Comparison of ENCODE assay signal across 8 cellular contexts in genomic region chr1:153805929-153806750, GRCh38. TPM values are rescaled to one million over a fixed set of nuclear protein-coding genes. Genes with fewer than 3 reads are reported as not detected.
DNase-seq lines count a peak whose midpoint lies in the region; ATAC-seq, FAIRE-seq and TF ChIP-seq lines count a peak whose summit lies in the region.

No MANE protein-coding gene starts in this region.

- H3K27ac ChIP-seq in A673 (ENCODE audit: low read depth, low read length, poor library complexity, severe bottlenecking) (peak overlapping the region; percentile 55), GM23338 (ENCODE audit: low read depth) (peak overlapping the region; percentile 72), lower lobe of right lung (peak overlapping the region; percentile 58), hepatocyte (no peak overlapping the region)

- no peak overlapping the region for H3K4me3 Mint-ChIP-seq in GM23338
- no peak overlapping the region for H3K4me3 Mint-ChIP-seq in activated CD4-positive, alpha-beta memory T cell treated with anti-CD3 and anti-CD28 coated beads for 36 hours

- H3K27me3 Mint-ChIP-seq in GM23338 (ENCODE audit: insufficient read depth, low read depth, poor library complexity) = peaks cover 6% of the 10 kb centered on the region
- H3K27me3 Mint-ChIP-seq in activated CD4-positive, alpha-beta memory T cell treated with anti-CD3 and anti-CD28 coated beads for 36 hours = no peaks in the 10 kb centered on the region

- H4K20me1 ChIP-seq in GM23338 (replicated peaks; ENCODE audit: insufficient read depth) (no peaks in the 10 kb centered on the region; the same call in 1 of the 2 replicates), hepatocyte (ENCODE audit: insufficient read depth, poor library complexity, severe bottlenecking) (no peaks in the 10 kb centered on the region)

- H3K36me3 ChIP-seq in A673 (ENCODE audit: insufficient read depth, low read length, poor library complexity, severe bottlenecking) = peaks cover 29% of the 10 kb centered on the region
- peaks cover 11% of the 10 kb centered on the region for H3K36me3 ChIP-seq in GM23338 (ENCODE audit: insufficient read depth)
- H3K36me3 ChIP-seq in lower lobe of right lung = peaks cover 48% of the 10 kb centered on the region
- H3K36me3 ChIP-seq in hepatocyte (replicated peaks; ENCODE audit: insufficient read depth, low read depth) = no peaks in the 10 kb centered on the region

- FAIRE-seq in GM19239 (lab: Jason Lieb, UNC) = no peak

- no peak overlapping the region for H3K4me2 ChIP-seq in GM23338
- H3K4me2 ChIP-seq in hepatocyte = no peak overlapping the region

- H3K9me3 ChIP-seq in A673 (ENCODE audit: low read depth, low read length, poor library complexity, severe bottlenecking) = no peaks in the 10 kb centered on the region
- no peaks in the 10 kb centered on the region for H3K9me3 ChIP-seq in lower lobe of right lung
- H3K9me3 ChIP-seq in hepatocyte (ENCODE audit: low read depth) = no peaks in the 10 kb centered on the region

- WGBS in hepatocyte (ENCODE audit: low lambda C conversion rate, missing lambda C conversion rate) = 83% methylated on average over 7 of the region's 9 CpGs

- CTCF ChIA-PET in A673 (lab: Charles Lee) = no interaction called here
- CTCF ChIA-PET in activated CD4-positive, alpha-beta memory T cell treated with anti-CD3 and anti-CD28 coated beads for 36 hours (lab: Charles Lee) = interaction anchor here (0.8 to 2.3 kb wide), 4 partner anchors 9 to 140 kb away, joined by 3 to 7 read pairs (median 5); partner anchors contain the start of gene DENND4B

- H3F3A ChIP-seq in GM23338 (replicated peaks; ENCODE audit: low read depth) = peaks cover 5% of the 10 kb centered on the region; the same call in 1 of the 2 replicates

- peaks cover 7% of the 10 kb centered on the region for H3K4me1 ChIP-seq in A673 (ENCODE audit: insufficient read depth, low read length, poor library complexity, severe bottlenecking)
- peaks cover 7% of the 10 kb centered on the region; the same call in 1 of the 2 replicates for H3K4me1 ChIP-seq in GM23338 (ENCODE audit: insufficient read depth)
- peaks cover 37% of the 10 kb centered on the region for H3K4me1 ChIP-seq in lower lobe of right lung
- no peaks in the 10 kb centered on the region for H3K4me1 ChIP-seq in hepatocyte (ENCODE audit: insufficient read depth)

- no peaks in the 10 kb centered on the region for H3K9me3 Mint-ChIP-seq in GM23338
- H3K9me3 Mint-ChIP-seq in activated CD4-positive, alpha-beta memory T cell treated with anti-CD3 and anti-CD28 coated beads for 36 hours = no peaks in the 10 kb centered on the region

- no peak for DNase-seq in A673 (ENCODE audit: low spot score)
- DNase-seq in GM23338 (ENCODE audit: low spot score) = no peak
- no peak for DNase-seq in activated CD4-positive, alpha-beta memory T cell treated with anti-CD3 and anti-CD28 coated beads for 36 hours
- DNase-seq in lower lobe of right lung = no peak
- no peak for DNase-seq in GM19239 (ENCODE audit: insufficient read length, low spot score)
- no peak for DNase-seq in NCI-H146 (lab: John Stamatoyannopoulos, UW)
- no peak for DNase-seq in nucleus accumbens (lab: John Stamatoyannopoulos, UW)
- DNase-seq in hepatocyte (ENCODE audit: low spot score) = no peak

- no peaks in the 10 kb centered on the region for H3K27me3 ChIP-seq in A673 (replicated peaks; ENCODE audit: insufficient read depth, low read depth, low read length, poor library complexity)
- H3K27me3 ChIP-seq in GM23338 (ENCODE audit: insufficient read depth) = no peaks in the 10 kb centered on the region
- H3K27me3 ChIP-seq in lower lobe of right lung (ENCODE audit: low read depth) = no peaks in the 10 kb centered on the region
- H3K27me3 ChIP-seq in hepatocyte = no peaks in the 10 kb centered on the region

- POLR2A ChIA-PET in A673 (lab: Charles Lee; ENCODE audit: low non-redundant PET) = interaction anchor here (0.6 kb wide), 1 partner anchor 18 kb away, joined by 3 read pairs; no protein-coding TSS in a partner anchor
- POLR2A ChIA-PET in activated CD4-positive, alpha-beta memory T cell treated with anti-CD3 and anti-CD28 coated beads for 36 hours (lab: Charles Lee) = interaction anchor here (0.8 to 1.4 kb wide), 5 partner anchors 44 to 185 kb away, joined by 3 to 5 read pairs (median 3); partner anchors contain the start of genes CREB3L4 and RPS27

- intact Hi-C loops in A673 (cut with micrococcal nuclease; ENCODE audit: unreplicated experiment) = no loop called here
- intact Hi-C loops in activated CD4-positive, alpha-beta memory T cell treated with anti-CD3 and anti-CD28 coated beads for 36 hours (cut with micrococcal nuclease) = loop anchor here (1.0 to 10.0 kb wide), 8 partner anchors 15 to 469 kb away; partner anchors contain the start of genes HAX1, NUP210L and RAB13
- intact Hi-C loops in lower lobe of right lung (cut with DNase I) = no loop called here

- no peaks in the 10 kb centered on the region for H3K79me2 ChIP-seq in GM23338 (replicated peaks; ENCODE audit: insufficient read depth)
- H3K79me2 ChIP-seq in hepatocyte = no peaks in the 10 kb centered on the region

- H3K4me3 ChIP-seq in A673 (ENCODE audit: low read depth, low read length, poor library complexity, severe bottlenecking) = no peak overlapping the region
- no peak overlapping the region for H3K4me3 ChIP-seq in GM23338
- H3K4me3 ChIP-seq in lower lobe of right lung = no peak overlapping the region
- no peak overlapping the region for H3K4me3 ChIP-seq in hepatocyte

- ATAC-seq in GM23338 = no peak
- no peak for ATAC-seq in lower lobe of right lung

- H3K9me2 ChIP-seq in GM23338 (ENCODE audit: insufficient read depth) (no peaks in the 10 kb centered on the region), hepatocyte (replicated peaks; ENCODE audit: insufficient read depth) (no peaks in the 10 kb centered on the region)

- TF ChIP-seq CTCF in A673 (conservative IDR thresholded peaks at IDR 0.05; ENCODE audit: low read depth, low read length) = no peak
- TF ChIP-seq CTCF in GM23338 (conservative IDR thresholded peaks at IDR 0.05; ENCODE audit: low read depth in 2 of 2) = no peak
- TF ChIP-seq CTCF in lower lobe of right lung (IDR thresholded peaks at IDR 0.05) = no peak
- no peak for TF ChIP-seq CTCF in hepatocyte (IDR thresholded peaks at IDR 0.05; ENCODE audit: poor library complexity)

- peaks cover 12% of the 10 kb centered on the region for H3K4me1 Mint-ChIP-seq in GM23338
- peaks cover 30% of the 10 kb centered on the region for H3K4me1 Mint-ChIP-seq in activated CD4-positive, alpha-beta memory T cell treated with anti-CD3 and anti-CD28 coated beads for 36 hours (ENCODE audit: low read depth)

- H3K27ac Mint-ChIP-seq in GM23338 = no peak overlapping the region
- H3K27ac Mint-ChIP-seq in activated CD4-positive, alpha-beta memory T cell treated with anti-CD3 and anti-CD28 coated beads for 36 hours = peak overlapping the region; percentile 81

- H3K36me3 Mint-ChIP-seq in GM23338 (ENCODE audit: low read depth) = peaks cover 33% of the 10 kb centered on the region
- H3K36me3 Mint-ChIP-seq in activated CD4-positive, alpha-beta memory T cell treated with anti-CD3 and anti-CD28 coated beads for 36 hours = peaks cover 24% of the 10 kb centered on the region

- no TSS peak for BruUV-seq in A673 (replicated peaks; lab: Mats Ljungman, UMichigan)

- H2AFZ ChIP-seq in GM23338 = no peak overlapping the region
- no peak overlapping the region for H2AFZ ChIP-seq in hepatocyte

TF ChIP-seq in GM23338, 12 proteins besides CTCF, POLR2A, EP300 and RAD21 (continues in another document):
- no peak for TF ChIP-seq JUNB (IDR thresholded peaks at IDR 0.05; ENCODE audit: unreplicated experiment)

RNA-seq across cellular contexts. Expression of gene SLC27A3, which starts 30.9 kb away (rescaled TPM):
- 5.0 and 5.7 TPM in 2 replicates for total RNA-seq in A673 (2021)
- 18.8 and 24.2 TPM in 2 replicates for total RNA-seq in GM23338 (2014; rRNA removed; shearing (Covaris generic))
- polyA plus RNA-seq in GM23338 (2016; fragmentation: Nextera tagmentation; extraction: Ambion mirVana) = 26.3 and 27.1 TPM in 2 replicates
- total RNA-seq in activated CD4-positive, alpha-beta memory T cell treated with anti-CD3 and anti-CD28 coated beads for 36 hours = 1 to 10 TPM; 5.9 to 7.8 TPM
- 99.6 TPM for total RNA-seq in lower lobe of right lung
- total RNA-seq in hepatocyte = 21.5 and 22.8 TPM in 2 replicates
- 37.2 and 38.1 TPM in 2 replicates for polyA plus RNA-seq in hepatocyte
